ENCODE assay signal across 8 cellular contexts in the genomic region with DNA sequence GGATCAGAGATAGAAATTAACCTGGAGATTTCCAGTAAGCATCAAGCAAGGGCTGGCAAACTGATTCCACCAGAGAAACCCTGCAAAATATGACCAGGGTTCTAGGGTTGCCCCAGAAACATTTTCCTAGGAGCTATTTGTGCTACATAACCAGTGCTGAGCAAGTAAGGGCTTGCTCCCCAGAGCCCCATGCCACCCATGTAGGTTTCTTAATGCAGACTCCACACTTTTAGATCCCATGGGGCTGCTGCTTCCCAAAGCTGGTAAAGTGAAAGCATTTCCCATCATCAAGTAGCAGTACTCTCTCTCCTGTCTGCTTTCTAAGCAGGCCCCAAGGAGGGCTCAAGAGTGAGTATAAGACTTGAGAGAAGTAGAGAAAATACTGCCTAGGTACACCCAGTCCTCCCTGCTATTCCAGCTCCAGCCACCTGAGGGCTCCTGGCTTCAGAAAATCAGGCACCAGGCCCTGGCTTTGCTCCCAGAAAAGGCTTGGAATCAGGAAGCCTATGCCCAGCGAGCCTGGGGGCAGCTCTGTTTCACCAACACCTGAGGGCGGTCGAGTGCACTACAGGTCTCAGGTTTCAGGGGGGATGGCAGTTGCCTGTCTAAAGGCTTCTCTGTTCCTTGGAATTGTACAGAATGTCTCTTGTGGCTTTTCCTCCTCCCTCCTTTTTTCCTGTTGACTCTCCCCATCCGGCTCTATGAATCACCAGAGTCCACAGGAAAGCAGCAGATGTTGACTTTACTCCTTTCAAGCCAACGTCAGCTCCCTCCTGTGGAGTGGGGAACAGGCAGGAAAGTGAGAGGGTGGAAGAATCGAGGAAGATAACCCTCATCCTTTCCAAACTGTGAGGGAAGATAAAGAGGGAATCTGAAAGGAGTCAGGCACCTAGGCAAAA. TPM values are rescaled to one million over a fixed set of nuclear protein-coding genes. Genes with fewer than 3 reads are reported as not detected.
DNase-seq lines count a peak whose midpoint lies in the region; ATAC-seq and TF ChIP-seq lines count a peak whose summit lies in the region.

No MANE protein-coding gene starts in this region.

- H3K9ac ChIP-seq in SK-N-SH: peak overlapping the region; percentile 71
- peak overlapping the region; percentile 79 for H3K9ac ChIP-seq in adipocyte (ENCODE audit: low read length)

- CTCF ChIA-PET in SK-N-SH (lab: Yijun Ruan, JAX): interaction anchor here (0.6 to 11.0 kb wide), 44 partner anchors 9 to 288 kb away, joined by 3 to 281 read pairs (median 8); a partner anchor contains a TSS

- H4K20me1 ChIP-seq in SK-N-SH (ENCODE audit: insufficient read depth): no peaks in the 10 kb centered on the region

- under 1% methylated on average over 6 of the region's 6 CpGs for WGBS in SK-N-SH (ENCODE audit: low lambda C conversion rate)
- WGBS in tibial nerve, 2 donors: 1 to 5% methylated on average over 6 of the region's 6 CpGs

- H3K27me3 ChIP-seq in SK-N-SH (ENCODE audit: insufficient read depth) (no peaks in the 10 kb centered on the region), adipocyte (replicated peaks; ENCODE audit: control insufficient read depth, insufficient read depth, low read length) (no peaks in the 10 kb centered on the region), tibial nerve (no peaks in the 10 kb centered on the region)

- TF ChIP-seq POLR2A in NB4 (IDR thresholded peaks at IDR 0.05; ENCODE audit: extremely low read depth, insufficient read length): no peak
- peak in 1 of 2 donors; percentile 49 for TF ChIP-seq POLR2A in tibial nerve (IDR thresholded peaks at IDR 0.05)

- no peaks in the 10 kb centered on the region for H3K9me2 ChIP-seq in SK-N-SH

- peak; percentile 85 for TF ChIP-seq CTCF in NB4 (IDR thresholded peaks at IDR 0.05; ENCODE audit: low read depth, low read length)
- peak; percentile 99 for TF ChIP-seq CTCF in SK-N-SH (IDR thresholded peaks at IDR 0.05)
- TF ChIP-seq CTCF in tibial nerve (IDR thresholded peaks at IDR 0.05): peak; percentile 90 to 98 (median 94)

- DNase-seq in GM04503 (ENCODE audit: low read depth) (peak; percentile 94), NB4 (ENCODE audit: low read depth) (peak; percentile 75), SK-N-SH (peak; percentile 87), adipocyte (ENCODE audit: low read depth) (peak; percentile 98), head of caudate nucleus (peak; percentile 85 to 97 (median 92)), occipital lobe (lab: John Stamatoyannopoulos, UW) (peak; percentile 89), tibial nerve (ENCODE audit: low spot score in 2 of 2) (peak; percentile 96 to 99)

- TF ChIP-seq RAD21 in SK-N-SH (IDR thresholded peaks at IDR 0.05; ENCODE audit: low read length): peak; percentile 95

- H3K79me2 ChIP-seq in SK-N-SH (ENCODE audit: insufficient read depth): no peaks in the 10 kb centered on the region

- H2AFZ ChIP-seq in SK-N-SH (ENCODE audit: low read depth): peak overlapping the region; percentile 86

- no peak for ATAC-seq in HG03196 (IDR thresholded peaks at IDR 0.05; ENCODE audit: unreplicated experiment)

- H3K4me3 ChIP-seq in NB4 (ENCODE audit: low read depth, low read length) (no peak overlapping the region), SK-N-SH (ENCODE audit: low read depth in 2 of 2, low read length in 1 of 2) (peak overlapping the region; percentile 15 to 42), adipocyte (ENCODE audit: low read length) (peak overlapping the region; percentile 59), tibial nerve (peak overlapping the region in 1 of 4 donors; percentile 20)

- TF ChIP-seq EP300 in SK-N-SH (IDR thresholded peaks at IDR 0.05; ENCODE audit: borderline replicate concordance in 1 of 2, low read depth in 1 of 2, low read length in 1 of 2): peak; percentile 29 to 76; a peak in 3 of 4 replicates
- TF ChIP-seq EP300 in tibial nerve (IDR thresholded peaks at IDR 0.05): peak; percentile 57 to 89

- H3K4me1 ChIP-seq in SK-N-SH (ENCODE audit: control insufficient read depth in 1 of 2, insufficient read depth in 2 of 2, low read depth in 1 of 2, low read length in 1 of 2) (peaks cover 21 to 28% of the 10 kb centered on the region in 2 experiments), adipocyte (ENCODE audit: control insufficient read depth, insufficient read depth, low read length) (peaks cover 35% of the 10 kb centered on the region), tibial nerve (peaks cover 0 to 32% (median 21%) of the 10 kb centered on the region in 4 donors)

- peak overlapping the region; percentile 79 for H3K4me2 ChIP-seq in SK-N-SH

- H3K9me3 ChIP-seq in SK-N-SH (no peaks in the 10 kb centered on the region), adipocyte (ENCODE audit: control insufficient read depth, low read length) (no peaks in the 10 kb centered on the region), tibial nerve (no peaks in the 10 kb centered on the region)

- POLR2A ChIA-PET in SK-N-SH (lab: Yijun Ruan, JAX): interaction anchor here (0.7 to 1.7 kb wide), 3 partner anchors 17 to 36 kb away, joined by 4 to 7 read pairs (median 5); a partner anchor contains a TSS

- intact Hi-C loops in head of caudate nucleus (cut with DNase I): loop anchor here (10.0 kb wide), 1 partner anchor 123 kb away; no protein-coding TSS in a partner anchor

- peaks cover 20% of the 10 kb centered on the region for H3F3A ChIP-seq in SK-N-SH (replicated peaks; ENCODE audit: insufficient read depth)

- H3K27ac ChIP-seq in SK-N-SH (ENCODE audit: low read depth in 2 of 2, low read length in 1 of 2): peak overlapping the region; percentile 94 to 98
- peak overlapping the region; percentile 73 to 94 (median 86) for H3K27ac ChIP-seq in tibial nerve

- H3K36me3 ChIP-seq in SK-N-SH (replicated peaks in 1 of 2; ENCODE audit: control insufficient read depth in 1 of 2, insufficient read depth in 2 of 2, low read length in 1 of 2) (no peaks in the 10 kb centered on the region), adipocyte (ENCODE audit: control insufficient read depth, insufficient read depth, low read length, severe bottlenecking) (no peaks in the 10 kb centered on the region), tibial nerve (peaks cover 0 to 10% (median 0%) of the 10 kb centered on the region in 3 donors)

TF ChIP-seq in SK-N-SH, 30 proteins besides CTCF, POLR2A, EP300 and RAD21 (continues in another document):
- no peak for TF ChIP-seq EZH2phosphoT487 (IDR thresholded peaks at IDR 0.05; ENCODE audit: borderline replicate concordance, low read depth)
- TF ChIP-seq, protein P1, sequence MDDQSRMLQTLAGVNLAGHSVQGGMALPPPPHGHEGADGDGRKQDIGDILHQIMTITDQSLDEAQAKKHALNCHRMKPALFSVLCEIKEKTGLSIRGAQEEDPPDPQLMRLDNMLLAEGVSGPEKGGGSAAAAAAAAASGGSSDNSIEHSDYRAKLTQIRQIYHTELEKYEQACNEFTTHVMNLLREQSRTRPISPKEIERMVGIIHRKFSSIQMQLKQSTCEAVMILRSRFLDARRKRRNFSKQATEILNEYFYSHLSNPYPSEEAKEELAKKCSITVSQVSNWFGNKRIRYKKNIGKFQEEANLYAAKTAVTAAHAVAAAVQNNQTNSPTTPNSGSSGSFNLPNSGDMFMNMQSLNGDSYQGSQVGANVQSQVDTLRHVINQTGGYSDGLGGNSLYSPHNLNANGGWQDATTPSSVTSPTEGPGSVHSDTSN (IDR thresholded peaks at IDR 0.05): peak; percentile 76
- TF ChIP-seq GABPA (IDR thresholded peaks at IDR 0.05; ENCODE audit: low read depth): no peak
- TF ChIP-seq MEF2A (IDR thresholded peaks at IDR 0.05; ENCODE audit: borderline replicate concordance, low read depth): peak; percentile 53; the same call in 1 of the 2 replicates
- no peak; the same call in 1 of the 2 replicates for TF ChIP-seq MXI1 (IDR thresholded peaks at IDR 0.05; ENCODE audit: low read depth, low read length)
- TF ChIP-seq TEAD4 (IDR thresholded peaks at IDR 0.05; ENCODE audit: borderline replicate concordance, insufficient read depth): peak; percentile 43; the same call in 1 of the 2 replicates
- TF ChIP-seq TAF1 (IDR thresholded peaks at IDR 0.05; ENCODE audit: borderline replicate concordance, low read depth, low read length): 0 out of 2 replicates have a peak, but pooled peaks have one; percentile 6
- TF ChIP-seq POLR2AphosphoS5 (IDR thresholded peaks at IDR 0.05; ENCODE audit: low read depth, low read length): peak; percentile 83
- TF ChIP-seq FOSL2 (IDR thresholded peaks at IDR 0.05; ENCODE audit: borderline replicate concordance, low read depth): peak; percentile 94
- TF ChIP-seq GATA2 (CRISPR knock-in tag; IDR thresholded peaks at IDR 0.05): no peak
- peak; percentile 62; the same call in 1 of the 2 replicates for TF ChIP-seq SIN3A (IDR thresholded peaks at IDR 0.05; ENCODE audit: borderline replicate concordance, low read depth, low read length)
- TF ChIP-seq TCF12 (IDR thresholded peaks at IDR 0.05): peak; percentile 95
- peak; percentile 85 for TF ChIP-seq ELF1 (IDR thresholded peaks at IDR 0.05)
- TF ChIP-seq JUND (IDR thresholded peaks at IDR 0.05): peak; percentile 89
- peak; percentile 60 for TF ChIP-seq RCOR1 (IDR thresholded peaks at IDR 0.05; ENCODE audit: low read length)

RNA-seq across cellular contexts. Expression of a gene that starts 6.2 kb away (rescaled TPM):
- 0.05 and 0.08 TPM in 2 replicates for polyA plus RNA-seq in SK-N-SH (2012; rRNA removed)
- 0.05 and 0.07 TPM in 2 replicates for polyA plus RNA-seq in SK-N-SH (2012; cell fraction: cytosol; rRNA removed)
- 0.10 and 0.11 TPM in 2 replicates for polyA plus RNA-seq in SK-N-SH (2012; cell fraction: nucleus; rRNA removed)
- total RNA-seq in occipital lobe (0.62 TPM), tibial nerve (10 to 100 TPM in 1 of 4 donors, 1 to 10 TPM in 3; 2.7 to 11.2 (median 6.3) TPM)

RNA-seq across cellular contexts. Expression of a gene that starts 18.0 kb away (rescaled TPM):
- 2.1 and 2.6 TPM in 2 replicates for polyA plus RNA-seq in SK-N-SH (2012; rRNA removed)
- polyA plus RNA-seq in SK-N-SH (2012; cell fraction: cytosol; rRNA removed): 0.70 and 1.0 TPM in 2 replicates
- polyA plus RNA-seq in SK-N-SH (2012; cell fraction: nucleus; rRNA removed): 12.8 and 13.2 TPM in 2 replicates
- total RNA-seq in occipital lobe (1.4 TPM), tibial nerve (10 to 100 TPM; 29.4 to 42.9 (median 39.4) TPM)

RNA-seq across cellular contexts. Expression of a gene that starts 26.7 kb away (rescaled TPM):
- polyA plus RNA-seq in SK-N-SH (2012; rRNA removed): 26.1 and 34.5 TPM in 2 replicates
- 31.8 and 32.7 TPM in 2 replicates for polyA plus RNA-seq in SK-N-SH (2012; cell fraction: cytosol; rRNA removed)
- polyA plus RNA-seq in SK-N-SH (2012; cell fraction: nucleus; rRNA removed): 17.8 and 27.8 TPM in 2 replicates
- 30.9 TPM for total RNA-seq in occipital lobe
- 10 to 100 TPM; 27.9 to 35.2 (median 30.8) TPM for total RNA-seq in tibial nerve

RNA-seq across cellular contexts. Expression of a gene that starts 33.0 kb away (rescaled TPM):
- 35.5 and 39.1 TPM in 2 replicates for polyA plus RNA-seq in SK-N-SH (2012; rRNA removed)
- polyA plus RNA-seq in SK-N-SH (2012; cell fraction: cytosol; rRNA removed): 16.1 and 18.8 TPM in 2 replicates
- polyA plus RNA-seq in SK-N-SH (2012; cell fraction: nucleus; rRNA removed): 157 and 192 TPM in 2 replicates
- total RNA-seq in occipital lobe (5.0 TPM), tibial nerve (10 to 100 TPM; 25.5 to 29.1 (median 26.3) TPM)

RNA-seq across cellular contexts. Expression of a gene that starts 35.4 kb away (rescaled TPM):
- 236 TPM in 2 replicates for polyA plus RNA-seq in SK-N-SH (2012; rRNA removed)
- 306 and 395 TPM in 2 replicates for polyA plus RNA-seq in SK-N-SH (2012; cell fraction: cytosol; rRNA removed)
- polyA plus RNA-seq in SK-N-SH (2012; cell fraction: nucleus; rRNA removed): 80.7 and 82.7 TPM in 2 replicates
- total RNA-seq in occipital lobe: 81.6 TPM
- total RNA-seq in tibial nerve: 100 to 1,000 TPM; 113 to 157 (median 129) TPM

Comparison
In these comparisons a context has a peak if more than half of its experiments do, and no peak if none do; other contexts are left out.
1. RNA of a gene that starts 18.0 kb away (total RNA-seq): 29.4 to 42.9 TPM in tibial nerve; 1.4 TPM in occipital lobe (single experiment); every median in the first group is over 10 times any median in the second.
2. Peak in every context shown above with its lines, with median percentiles within 50 percentile points of each other: DNase-seq and CTCF ChIP-seq.